8 cellular contexts compared by ENCODE assay signal in the genomic region with DNA sequence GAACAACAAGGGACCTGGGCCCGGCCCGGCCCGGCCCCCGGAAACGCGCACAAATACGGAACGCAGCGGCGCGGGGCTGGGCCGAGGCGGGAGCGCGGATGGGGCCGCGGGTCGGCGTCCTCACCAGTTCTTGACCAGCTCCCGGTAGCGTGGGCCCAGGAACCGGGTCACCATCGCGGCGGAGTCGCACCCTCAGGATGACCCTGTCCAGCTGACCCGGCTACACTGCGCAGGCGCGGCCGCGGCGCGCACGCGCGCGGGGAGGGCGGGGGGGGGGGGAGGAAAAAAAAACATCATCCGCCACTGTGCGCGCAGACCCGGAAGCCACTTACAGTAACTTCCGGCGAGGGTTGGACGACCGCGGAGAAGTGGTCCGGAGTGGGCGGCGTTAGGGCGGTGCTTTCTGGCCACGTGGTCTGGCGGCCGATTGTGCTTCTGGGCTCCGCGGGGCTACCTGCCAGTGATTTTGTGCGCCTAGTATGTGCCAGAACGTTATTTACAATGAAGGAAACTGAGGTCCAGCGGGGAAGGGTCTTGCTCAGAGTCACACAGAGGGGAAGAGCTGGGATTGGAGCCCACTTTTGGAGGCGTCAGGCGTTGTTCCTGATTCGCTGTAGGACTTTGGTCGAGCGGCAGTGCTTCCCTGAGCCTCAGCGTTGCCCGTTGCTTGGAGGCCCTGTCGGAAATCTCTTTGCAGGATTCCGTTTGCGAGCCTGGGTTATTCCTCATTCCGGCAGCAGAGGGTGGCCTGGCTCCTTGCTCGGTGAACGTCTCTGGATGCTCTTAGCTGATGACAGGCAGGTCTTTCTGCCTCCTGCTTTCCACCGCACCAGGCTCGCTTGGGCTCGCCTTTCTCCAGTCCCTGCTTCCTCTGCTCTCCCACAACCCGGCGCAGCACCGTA. TPM values are rescaled to one million over a fixed set of nuclear protein-coding genes. Genes with fewer than 3 reads are reported as not detected.
DNase-seq lines count a peak whose midpoint lies in the region; ATAC-seq, FAIRE-seq and TF ChIP-seq lines count a peak whose summit lies in the region.

A gene (minus strand): TSS at position 227 of the 902 bp plus-strand sequence. CDS start 53 bp downstream, at position 174.

- TF ChIP-seq POLR2A in GM15510 (IDR thresholded peaks at IDR 0.05; ENCODE audit: borderline replicate concordance, extremely low read depth, insufficient read length): peak; percentile 62

- no peaks in the 10 kb centered on the region for H3K27me3 ChIP-seq in psoas muscle (ENCODE audit: insufficient read depth in 3 of 3, low read length in 2 of 3)

- intact Hi-C loops in left ventricle myocardium superior (cut with micrococcal nuclease) (no loop called here), psoas muscle (cut with DNase I) (loop anchor here in 1 of 2 donors (2.0 kb wide), 1 partner anchor 47 kb away; a partner anchor contains a TSS)

- peak; percentile 78 for ATAC-seq in HG02938 (IDR thresholded peaks at IDR 0.05; ENCODE audit: unreplicated experiment)
- peak; percentile 96 for ATAC-seq in left ventricle myocardium superior
- ATAC-seq in psoas muscle: peak; percentile 94 to 95 (median 94)

- H3K27ac ChIP-seq in angular gyrus (ENCODE audit: low read depth, low read length) (peak within 1 kb of the TSS; percentile 99), psoas muscle (peak within 1 kb of the TSS; percentile 93)

- 0% methylated on average over 67 to 79 of the region's 79 CpGs for WGBS in psoas muscle, 3 donors

- peaks cover 0 to 29% of the 10 kb centered on the region in 2 donors for H3K36me3 ChIP-seq in psoas muscle (ENCODE audit: insufficient read depth in 1 of 2, low read depth in 1 of 2)

- no peaks in the 10 kb centered on the region for H3K9me3 ChIP-seq in psoas muscle

- TF ChIP-seq CTCF in psoas muscle (IDR thresholded peaks at IDR 0.05): peak; percentile 52

- DNase-seq in NCI-H187 (lab: John Stamatoyannopoulos, UW) (peak; percentile 91 to 96), T-helper 2 cell (peak; percentile 78 to 95 (median 87)), left ventricle myocardium superior (peak; percentile 97), psoas muscle (peak; percentile 95 to 97), urothelium cell line (ENCODE audit: low spot score) (peak; percentile 94)

- peaks cover 32% of the 10 kb centered on the region for H3K4me1 ChIP-seq in psoas muscle

- peak within 1 kb of the TSS; percentile 94 for H3K4me3 ChIP-seq in psoas muscle

- FAIRE-seq in urothelium cell line (lab: Jason Lieb, UNC): peak; percentile 50

RNA-seq across cellular contexts. Expression of the gene that starts here (rescaled TPM):
- total RNA-seq in left ventricle myocardium superior (1,120 TPM), psoas muscle (100 to 1,000 TPM; 408 to 534 (median 501) TPM)
- polyA plus RNA-seq in psoas muscle: 100 to 1,000 TPM; 320 to 337 (median 334) TPM

Comparison
In these comparisons a context has a peak if more than half of its experiments do, and no peak if none do; other contexts are left out.
1. Peak in every context shown above with its lines: DNase-seq, ATAC-seq, H3K4me3 ChIP-seq and H3K27ac ChIP-seq.